Comparison of ENCODE assay signal across 1 cellular context in genomic region chr17:38674013-38674748, GRCh38.
TF ChIP-seq lines count a peak whose summit lies in the region.

No MANE protein-coding gene starts in this region.

TF ChIP-seq in HEK293, 187 proteins besides CTCF, POLR2A, EP300 and RAD21 (continued from another document and continues in another):
- no peak for TF ChIP-seq ZNF18 (tag by site-specific recombination; IDR thresholded peaks at IDR 0.05)
- no peak for TF ChIP-seq ZEB2 (tag by site-specific recombination; IDR thresholded peaks at IDR 0.05)
- no peak for TF ChIP-seq ZNF23 (tag by site-specific recombination; IDR thresholded peaks at IDR 0.05; ENCODE audit: borderline replicate concordance)
- no peak for TF ChIP-seq ZSCAN23 (tag by site-specific recombination; IDR thresholded peaks at IDR 0.05)
- peak; percentile 61 for TF ChIP-seq ZFHX2 (tag by site-specific recombination; conservative IDR thresholded peaks at IDR 0.05)
- no peak for TF ChIP-seq ZNF76 (tag by site-specific recombination; IDR thresholded peaks at IDR 0.05; ENCODE audit: borderline replicate concordance, low read depth)
- TF ChIP-seq ZNF514 (tag by site-specific recombination; IDR thresholded peaks at IDR 0.05), result no peak
- no peak for TF ChIP-seq ZNF266 (tag by site-specific recombination; IDR thresholded peaks at IDR 0.05; ENCODE audit: low read depth)
- TF ChIP-seq ZNF555 (tag by site-specific recombination; conservative IDR thresholded peaks at IDR 0.05), result no peak
- TF ChIP-seq ZNF473 (tag by site-specific recombination; IDR thresholded peaks at IDR 0.05), result no peak
- no peak for TF ChIP-seq SALL2 (tag by site-specific recombination; IDR thresholded peaks at IDR 0.05; ENCODE audit: borderline replicate concordance)
- no peak for TF ChIP-seq IKZF3 (tag by site-specific recombination; IDR thresholded peaks at IDR 0.05)
- TF ChIP-seq ZNF155 (tag by site-specific recombination; IDR thresholded peaks at IDR 0.05), result no peak
- no peak for TF ChIP-seq ZNF560 (tag by site-specific recombination; IDR thresholded peaks at IDR 0.05; ENCODE audit: borderline replicate concordance)
- TF ChIP-seq ZNF211 (tag by site-specific recombination; IDR thresholded peaks at IDR 0.05; ENCODE audit: low read depth), result no peak
- no peak for TF ChIP-seq KLF10 (tag by site-specific recombination; IDR thresholded peaks at IDR 0.05)
- TF ChIP-seq MZF1 (tag by site-specific recombination; IDR thresholded peaks at IDR 0.05; ENCODE audit: borderline replicate concordance), result no peak
- no peak for TF ChIP-seq ZNF148 (tag by site-specific recombination; IDR thresholded peaks at IDR 0.05; ENCODE audit: borderline replicate concordance)
- peak; percentile 67 for TF ChIP-seq ZBTB20 (tag by site-specific recombination; IDR thresholded peaks at IDR 0.05)
- peak; percentile 78 for TF ChIP-seq ZBTB8A (tag by site-specific recombination; IDR thresholded peaks at IDR 0.05)
- no peak for TF ChIP-seq BCL11B (tag by site-specific recombination; IDR thresholded peaks at IDR 0.05; ENCODE audit: low read depth)
- TF ChIP-seq PATZ1 (tag by site-specific recombination; IDR thresholded peaks at IDR 0.05), result peak; percentile 7; the same call in 1 of the 2 replicates
- TF ChIP-seq ZNF768 (tag by site-specific recombination; IDR thresholded peaks at IDR 0.05), result no peak
- no peak for TF ChIP-seq ZNF843 (tag by site-specific recombination; IDR thresholded peaks at IDR 0.05)
- no peak for TF ChIP-seq ATF2 (tag by site-specific recombination; IDR thresholded peaks at IDR 0.05; ENCODE audit: low read depth)
- TF ChIP-seq ZNF624 (tag by site-specific recombination; IDR thresholded peaks at IDR 0.05), result no peak
- no peak for TF ChIP-seq ZNF140 (tag by site-specific recombination; IDR thresholded peaks at IDR 0.05)
- TF ChIP-seq ZNF510 (tag by site-specific recombination; IDR thresholded peaks at IDR 0.05; ENCODE audit: insufficient replicate concordance), result no peak
- TF ChIP-seq ZNF449 (tag by site-specific recombination; IDR thresholded peaks at IDR 0.05), result no peak
- TF ChIP-seq ZNF529 (tag by site-specific recombination; IDR thresholded peaks at IDR 0.05; ENCODE audit: insufficient replicate concordance), result no peak
- TF ChIP-seq KLF9 (tag by site-specific recombination; IDR thresholded peaks at IDR 0.05; ENCODE audit: low read depth), result no peak
- TF ChIP-seq INSM2 (tag by site-specific recombination; IDR thresholded peaks at IDR 0.05), result no peak; the same call in 1 of the 2 replicates
- TF ChIP-seq RBAK (tag by site-specific recombination; IDR thresholded peaks at IDR 0.05), result no peak
- no peak for TF ChIP-seq MYNN (tag by site-specific recombination; IDR thresholded peaks at IDR 0.05; ENCODE audit: borderline replicate concordance)
- TF ChIP-seq ZNF350 (tag by site-specific recombination; IDR thresholded peaks at IDR 0.05), result no peak
- TF ChIP-seq SETDB1 (IDR thresholded peaks at IDR 0.05; ENCODE audit: insufficient read length, low read length), result no peak
- TF ChIP-seq HOXC10 (CRISPR knock-in tag; IDR thresholded peaks at IDR 0.05), result peak; percentile 56; the same call in 1 of the 2 replicates
- TF ChIP-seq ZNF776 (tag by site-specific recombination; IDR thresholded peaks at IDR 0.05; ENCODE audit: borderline replicate concordance), result no peak
- no peak for TF ChIP-seq ZBTB21 (tag by site-specific recombination; IDR thresholded peaks at IDR 0.05)
- no peak for TF ChIP-seq ZBTB6 (tag by site-specific recombination; IDR thresholded peaks at IDR 0.05)
- no peak for TF ChIP-seq ZNF585B (tag by site-specific recombination; IDR thresholded peaks at IDR 0.05)
- TF ChIP-seq ZNF621 (tag by site-specific recombination; IDR thresholded peaks at IDR 0.05), result no peak
- TF ChIP-seq ZNF121 (tag by site-specific recombination; IDR thresholded peaks at IDR 0.05), result no peak
- TF ChIP-seq HIC1 (tag by site-specific recombination; IDR thresholded peaks at IDR 0.05), result peak; percentile 59
- no peak for TF ChIP-seq MEIS1 (CRISPR knock-in tag; IDR thresholded peaks at IDR 0.05; ENCODE audit: borderline replicate concordance)
- no peak for TF ChIP-seq ZNF112 (tag by site-specific recombination; IDR thresholded peaks at IDR 0.05)
- TF ChIP-seq ZNF223 (tag by site-specific recombination; IDR thresholded peaks at IDR 0.05), result peak; percentile 77
- TF ChIP-seq KLF7 (tag by site-specific recombination; IDR thresholded peaks at IDR 0.05; ENCODE audit: borderline replicate concordance), result no peak
- no peak for TF ChIP-seq ZNF24 (tag by site-specific recombination; IDR thresholded peaks at IDR 0.05)
- TF ChIP-seq ZNF10 (tag by site-specific recombination; IDR thresholded peaks at IDR 0.05), result no peak
- no peak for TF ChIP-seq ZNF629 (tag by site-specific recombination; IDR thresholded peaks at IDR 0.05)
